9 cellular contexts compared by ENCODE assay signal in genomic region chr9:96617439-96618185, GRCh38. TPM values are rescaled to one million over a fixed set of nuclear protein-coding genes. Genes with fewer than 3 reads are reported as not detected.
DNase-seq lines count a peak whose midpoint lies in the region; ATAC-seq and TF ChIP-seq lines count a peak whose summit lies in the region.
"Had no signal": no experiment of that assay in that cellular context is flagged by ENCODE, and none has a peak within 500 bp of the region (broad histone marks: within the 10 kb centered on the region; RNA-seq: fewer than 3 reads in every experiment).

No MANE protein-coding gene starts in this region.

- no peak for TF ChIP-seq CTCF in CD8-positive, alpha-beta T cell (IDR thresholded peaks at IDR 0.05)
- no peak for TF ChIP-seq CTCF in foreskin fibroblast (IDR thresholded peaks at IDR 0.05; ENCODE audit: low read depth, low read length)
- no peak for TF ChIP-seq CTCF in GM20000 (IDR thresholded peaks at IDR 0.05; ENCODE audit: extremely low read depth, missing control alignments)

- POLR2A ChIA-PET in CD8-positive, alpha-beta T cell (lab: Charles Lee), result no interaction called here

- peaks cover 20% of the 10 kb centered on the region for H3K4me1 ChIP-seq in CD8-positive, alpha-beta T cell (ENCODE audit: insufficient read depth, low read length)
- H3K4me1 ChIP-seq in SJCRH30, result peaks cover 3% of the 10 kb centered on the region

- no peaks in the 10 kb centered on the region for H3K36me3 Mint-ChIP-seq in CD8-positive, alpha-beta T cell

- H3K27ac Mint-ChIP-seq in CD8-positive, alpha-beta T cell, result no peak overlapping the region

- in situ Hi-C loops in KBM-7 (cut with MboI; ENCODE audit: low pct_unique_long_range_greater_than_20kb, low sequenced_read_pairs), result no loop called here

- peak overlapping the region; percentile 69 for H3K4me3 Mint-ChIP-seq in CD8-positive, alpha-beta T cell

- H3K4me1 Mint-ChIP-seq in CD8-positive, alpha-beta T cell (ENCODE audit: low read depth), result peaks cover 11% of the 10 kb centered on the region

- no peak overlapping the region for H3K4me3 ChIP-seq in CD8-positive, alpha-beta T cell (ENCODE audit: low read depth, low read length)
- H3K4me3 ChIP-seq in SJCRH30 (peak overlapping the region; percentile 80), foreskin fibroblast (ENCODE audit: low read depth in 1 of 2, low read length in 2 of 2) (peak overlapping the region; percentile 71 to 72)

- no peak overlapping the region for H3K27ac ChIP-seq in CD8-positive, alpha-beta T cell (ENCODE audit: low read depth, low read length)
- H3K27ac ChIP-seq in SJCRH30, result peak overlapping the region; percentile 83

- H3K27me3 ChIP-seq in CD8-positive, alpha-beta T cell (ENCODE audit: insufficient read depth, low read length), result peaks cover 10% of the 10 kb centered on the region
- H3K27me3 ChIP-seq in SJCRH30, result no peaks in the 10 kb centered on the region

- peaks cover 54% of the 10 kb centered on the region for H3K27me3 Mint-ChIP-seq in CD8-positive, alpha-beta T cell (ENCODE audit: low read depth)

- H3K9me3 ChIP-seq in CD8-positive, alpha-beta T cell (ENCODE audit: low read length), result no peaks in the 10 kb centered on the region
- H3K9me3 ChIP-seq in SJCRH30 (replicated peaks), result no peaks in the 10 kb centered on the region

- H3K9me3 Mint-ChIP-seq in CD8-positive, alpha-beta T cell, result no peaks in the 10 kb centered on the region

- CTCF ChIA-PET in CD8-positive, alpha-beta T cell (lab: Charles Lee), result interaction anchor here (1.4 kb wide), 1 partner anchor 52 kb away, joined by 4 read pairs; no protein-coding TSS in a partner anchor

- no peak for DNase-seq in CD8-positive, alpha-beta T cell
- peak; percentile 11 to 28 for DNase-seq in SJCRH30
- no peak for DNase-seq in foreskin fibroblast
- peak in 32 of 56 donors; percentile 2 to 63 (median 31) for DNase-seq in nucleus accumbens (lab: John Stamatoyannopoulos, UW)
- no peak for DNase-seq in KBM-7
- no peak for DNase-seq in effector CD8-positive, alpha-beta T cell (lab: John Stamatoyannopoulos, UW)
- no peak for DNase-seq in GM20000 (ENCODE audit: low spot score)
- no peak for DNase-seq in kidney tubule cell (ENCODE audit: low spot score)
- DNase-seq: stimulated activated CD8-positive, alpha-beta memory T cell treated with anti-CD3 and anti-CD28 coated beads, Interleukin-4, amount 100 ng/mL, for 48 hours had no signal

- no peak for ATAC-seq in CD8-positive, alpha-beta T cell

- intact Hi-C loops in CD8-positive, alpha-beta T cell (cut with DNase I, micrococcal nuclease), result no loop called here

- H3K36me3 ChIP-seq in CD8-positive, alpha-beta T cell (ENCODE audit: insufficient read depth, low read length), result no peaks in the 10 kb centered on the region
- H3K36me3 ChIP-seq in SJCRH30, result no peaks in the 10 kb centered on the region

RNA-seq across cellular contexts. Expression of gene CDC14B, which starts 2.0 kb away (rescaled TPM):
- total RNA-seq in CD8-positive, alpha-beta T cell, result 1 to 10 TPM; 2.2 to 2.4 TPM
- total RNA-seq in SJCRH30 (2014; rRNA removed; shearing (Covaris generic)), result 36.1 and 37.1 TPM in 2 replicates

RNA-seq across cellular contexts. Expression of gene PRXL2C, which starts 37.5 kb away (rescaled TPM):
- 10 to 100 TPM; 17.8 to 19.4 TPM for total RNA-seq in CD8-positive, alpha-beta T cell
- 12.2 and 12.5 TPM in 2 replicates for total RNA-seq in SJCRH30 (2014; rRNA removed; shearing (Covaris generic))

Comparison
In these comparisons a context has a peak if more than half of its experiments do, and no peak if none do; other contexts are left out.
1. DNase-seq: peak in SJCRH30 (2 of 2) and nucleus accumbens (32 of 56); none in CD8-positive, alpha-beta T cell (0 of 7), foreskin fibroblast (0 of 2), KBM-7 (single experiment), effector CD8-positive, alpha-beta T cell (single experiment), GM20000 (single experiment) and kidney tubule cell (single experiment).
2. RNA of gene CDC14B, which starts 2.0 kb away (total RNA-seq): 36.1 to 37.1 TPM in SJCRH30; 2.2 to 2.4 TPM in CD8-positive, alpha-beta T cell; every median in the first group is over 10 times any median in the second.